Comparison of ENCODE assay signal across 8 cellular contexts in the genomic region with DNA sequence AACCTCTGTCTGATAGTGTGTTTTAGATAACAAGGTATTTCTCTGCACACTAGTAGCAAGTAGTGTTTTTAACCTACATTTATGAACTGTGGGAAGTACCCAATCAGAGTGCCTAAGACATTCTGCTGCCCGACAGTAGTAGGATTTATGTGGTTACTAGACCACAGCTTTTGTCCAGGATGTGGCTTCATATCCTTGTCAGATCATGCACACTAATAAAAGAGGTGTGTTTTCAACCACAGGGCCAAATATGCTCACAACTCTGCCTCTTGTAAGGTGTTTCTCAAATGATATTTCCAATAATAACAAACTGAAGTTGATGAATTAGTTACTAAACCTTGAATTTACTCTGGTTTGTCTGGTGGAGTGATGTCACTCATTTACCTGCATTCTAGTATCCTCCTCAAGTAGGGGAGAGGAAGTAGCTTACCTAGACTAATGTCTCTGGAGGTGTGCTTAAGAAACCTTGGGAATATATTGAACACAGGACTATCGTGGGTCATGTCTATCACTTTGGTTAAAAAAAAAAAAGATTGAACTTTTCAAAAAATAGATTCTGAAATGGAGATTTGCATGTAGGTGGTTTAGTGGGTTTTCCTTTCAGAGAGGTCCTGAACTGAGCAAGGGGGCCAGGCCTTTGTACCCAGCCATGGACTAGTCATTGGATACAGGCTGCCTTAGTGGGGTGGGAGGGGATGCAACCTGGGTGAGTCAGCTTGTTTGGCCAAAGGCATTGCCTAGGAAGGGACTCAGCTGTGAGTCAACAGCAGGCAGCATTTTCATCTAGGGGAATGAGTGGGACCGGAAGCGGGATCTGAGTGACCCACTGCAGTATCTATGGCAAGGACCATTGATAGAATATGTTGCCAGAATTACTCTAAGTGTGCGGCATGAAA. TPM values are rescaled to one million over a fixed set of nuclear protein-coding genes. Genes with fewer than 3 reads are reported as not detected.
DNase-seq lines count a peak whose midpoint lies in the region; ATAC-seq and TF ChIP-seq lines count a peak whose summit lies in the region.

No MANE protein-coding gene starts in this region.

- peaks cover 16% of the 10 kb centered on the region for H3K36me3 ChIP-seq in OCI-LY1 (ENCODE audit: insufficient read depth, low read length)

- H3K9me3 ChIP-seq in OCI-LY1 (ENCODE audit: low read length): no peaks in the 10 kb centered on the region

- ATAC-seq in GM18511 (IDR thresholded peaks at IDR 0.05; ENCODE audit: unreplicated experiment) (peak; percentile 86), HG02798 (IDR thresholded peaks at IDR 0.05; ENCODE audit: poor library complexity, unreplicated experiment) (peak; percentile 58), left colon (no peak)

- no peak overlapping the region for H2AFZ ChIP-seq in OCI-LY1 (ENCODE audit: low read length)

- no peak overlapping the region for H3K9ac ChIP-seq in OCI-LY1 (ENCODE audit: low read length)

- intact Hi-C loops in left colon (cut with DNase I, micrococcal nuclease): no loop called here

- H4K20me1 ChIP-seq in OCI-LY1 (ENCODE audit: insufficient read depth, low read length): no peaks in the 10 kb centered on the region

- H3K27ac ChIP-seq in OCI-LY1 (ENCODE audit: low read depth, low read length, poor library complexity, severe bottlenecking): no peak overlapping the region

- no peaks in the 10 kb centered on the region for H3K9me2 ChIP-seq in OCI-LY1 (ENCODE audit: low read depth, low read length)

- no peak for TF ChIP-seq CTCF in OCI-LY1 (IDR thresholded peaks at IDR 0.05; ENCODE audit: low read length)

- no peak overlapping the region for H3K4me3 ChIP-seq in OCI-LY1 (ENCODE audit: low read depth, low read length, poor library complexity, severe bottlenecking)

- DNase-seq in activated naive CD4-positive, alpha-beta T cell treated with anti-CD3 and anti-CD28 coated beads, Interleukin-2, amount 50 U/mL, for 16 hours: peak; percentile 18
- DNase-seq in mucosa of gallbladder (ENCODE audit: low spot score) (peak; percentile 28), left colon (no peak), DMS53 treated with DMSO at 0.1 percent for 48 hours (lab: John Stamatoyannopoulos, UW; ENCODE audit: unreplicated experiment) (no peak), SKM-1 treated with dmso at 0.1 percent for 144 hours (lab: John Stamatoyannopoulos, UW; ENCODE audit: unreplicated experiment) (no peak)

- H3K4me1 ChIP-seq in OCI-LY1 (ENCODE audit: insufficient read depth, low read length, severe bottlenecking): peaks cover 30% of the 10 kb centered on the region

- no peaks in the 10 kb centered on the region for H3K27me3 ChIP-seq in OCI-LY1 (ENCODE audit: insufficient read depth, low read length)

- no peaks in the 10 kb centered on the region for H3F3A ChIP-seq in OCI-LY1 (ENCODE audit: insufficient read depth, low read length)

- peak overlapping the region; percentile 8; the same call in 1 of the 2 replicates for H3K4me2 ChIP-seq in OCI-LY1 (ENCODE audit: low read length)

- H3K79me2 ChIP-seq in OCI-LY1 (ENCODE audit: insufficient read depth, low read length): no peaks in the 10 kb centered on the region

RNA-seq across cellular contexts. Expression of a gene that starts 14.1 kb away (rescaled TPM):
- total RNA-seq in mucosa of gallbladder (11.7 TPM), left colon (10 to 100 TPM in 1 of 2 donors, 1 to 10 TPM in 1; 9.0 to 14.4 TPM)

RNA-seq across cellular contexts. Expression of a gene that starts 43.6 kb away (rescaled TPM):
- total RNA-seq in mucosa of gallbladder (0.03 TPM), left colon (1 to 10 TPM in 1 of 2 donors, under 1 TPM in 1; 0.73 to 1.1 TPM)

Comparison
In these comparisons a context has a peak if more than half of its experiments do, and no peak if none do; other contexts are left out.
1. DNase-seq: peak in activated naive CD4-positive, alpha-beta T cell treated with anti-CD3 and anti-CD28 coated beads, Interleukin-2, amount 50 U/mL, for 16 hours (single experiment) and mucosa of gallbladder (single experiment); none in left colon (0 of 2), DMS53 treated with DMSO at 0.1 percent for 48 hours (single experiment) and SKM-1 treated with dmso at 0.1 percent for 144 hours (single experiment).